8 cellular contexts compared by ENCODE assay signal in genomic region chr21:29072873-29073221, GRCh38. TPM values are rescaled to one million over a fixed set of nuclear protein-coding genes. Genes with fewer than 3 reads are reported as not detected.
A peak's percentile ranks its signal among the peaks of the same experiment; 100 is the strongest.
DNase-seq lines count a peak whose midpoint lies in the region; ATAC-seq and TF ChIP-seq lines count a peak whose summit lies in the region.

No MANE protein-coding gene starts in this region.

- H3K27me3 ChIP-seq in Peyer's patch: no peaks in the 10 kb centered on the region

- TF ChIP-seq POLR2A in Peyer's patch (IDR thresholded peaks at IDR 0.05): no peak

- H3K4me3 ChIP-seq in Peyer's patch: peak overlapping the region; percentile 76 to 95 (median 90)

- intact Hi-C loops in sciatic nerve (cut with DNase I): loop anchor here (10.0 kb wide), 1 partner anchor 48 kb away; the partner anchor contains the start of gene USP16

- peak overlapping the region; percentile 100 for H3K27ac Mint-ChIP-seq in nephron progenitor cell

- H3K4me3 Mint-ChIP-seq in nephron progenitor cell: peak overlapping the region; percentile 100

- peaks cover 29% of the 10 kb centered on the region for H3K4me1 Mint-ChIP-seq in nephron progenitor cell

- H3K9me3 ChIP-seq in Peyer's patch: no peaks in the 10 kb centered on the region

- no peak for TF ChIP-seq CTCF in 22Rv1 (IDR thresholded peaks at IDR 0.05)
- no peak for TF ChIP-seq CTCF in Peyer's patch (IDR thresholded peaks at IDR 0.05)
- TF ChIP-seq CTCF in nephron progenitor cell (IDR thresholded peaks at IDR 0.05): no peak

- H3K36me3 ChIP-seq in Peyer's patch: peaks cover 0 to 15% (median 0%) of the 10 kb centered on the region in 3 donors

- H3K4me1 ChIP-seq in Peyer's patch: peaks cover 0 to 19% (median 13%) of the 10 kb centered on the region in 4 donors

- peaks cover 4% of the 10 kb centered on the region for H3K9me3 Mint-ChIP-seq in nephron progenitor cell

- H3K36me3 Mint-ChIP-seq in nephron progenitor cell (ENCODE audit: low read depth): peaks cover 18% of the 10 kb centered on the region

- H3K27me3 Mint-ChIP-seq in nephron progenitor cell (ENCODE audit: low read depth, poor library complexity): no peaks in the 10 kb centered on the region

- ATAC-seq in GM18870 (IDR thresholded peaks at IDR 0.05; ENCODE audit: unreplicated experiment): peak; percentile 1
- no peak for ATAC-seq in sciatic nerve
- no peak for ATAC-seq in HG02798 (IDR thresholded peaks at IDR 0.05; ENCODE audit: poor library complexity, unreplicated experiment)

- H3K27ac ChIP-seq in 22Rv1 (peak overlapping the region; percentile 87), Peyer's patch (peak overlapping the region; percentile 78 to 92 (median 90)), epithelial cell of prostate (peak overlapping the region; percentile 84)

- DNase-seq in Peyer's patch (no peak), epithelial cell of prostate (ENCODE audit: low read depth, low spot score) (no peak), nephron progenitor cell (no peak), cerebellum (ENCODE audit: low spot score) (no peak), sciatic nerve (ENCODE audit: low spot score) (no peak)

RNA-seq across cellular contexts. Expression of gene CCT8, which starts 0.6 kb away (rescaled TPM):
- total RNA-seq in Peyer's patch: 10 to 100 TPM; 53.7 to 93.3 (median 76.1) TPM
- total RNA-seq in cerebellum: 103 TPM
- total RNA-seq in sciatic nerve: 73.8 TPM

RNA-seq across cellular contexts. Expression of gene USP16, which starts 48.4 kb away (rescaled TPM):
- total RNA-seq in Peyer's patch: 10 to 100 TPM; 28.3 to 49.5 (median 38.3) TPM
- total RNA-seq in cerebellum: 27.5 TPM
- 53.7 TPM for total RNA-seq in sciatic nerve

RNA-seq across cellular contexts. Expression of gene RWDD2B, which starts 53.7 kb away (rescaled TPM):
- total RNA-seq in Peyer's patch (10 to 100 TPM in 1 of 4 donors, 1 to 10 TPM in 3; 3.7 to 11.6 (median 8.2) TPM), cerebellum (8.0 TPM), sciatic nerve (8.5 TPM)

RNA-seq across cellular contexts. Expression of gene MAP3K7CL, which starts 57.6 kb away (rescaled TPM):
- total RNA-seq in Peyer's patch (10 to 100 TPM in 1 of 4 donors, 1 to 10 TPM in 3; 4.9 to 17.3 (median 6.6) TPM), cerebellum (2.5 TPM), sciatic nerve (5.7 TPM)
